15 cellular contexts compared by ENCODE assay signal in genomic region chr5:135211791-135212190, GRCh38.
A peak's percentile ranks its signal among the peaks of the same experiment; 100 is the strongest.
DNase-seq lines count a peak whose midpoint lies in the region; ATAC-seq and TF ChIP-seq lines count a peak whose summit lies in the region.
"Had no signal": no experiment of that assay in that cellular context is flagged by ENCODE, and none has a peak within 500 bp of the region (broad histone marks: within the 10 kb centered on the region; RNA-seq: fewer than 3 reads in every experiment).

No MANE protein-coding gene starts in this region.

- intact Hi-C loops in sigmoid colon (cut with DNase I): loop anchor here (5.0 kb wide), 1 partner anchor 121 kb away; no protein-coding TSS in a partner anchor

- no peak for TF ChIP-seq POLR2A in sigmoid colon (IDR thresholded peaks at IDR 0.05)

- H3K4me3 ChIP-seq in BLaER1 (no peak overlapping the region), fibroblast of the aortic adventitia (ENCODE audit: low read depth, low read length) (no peak overlapping the region), sigmoid colon (no peak overlapping the region)
- H3K4me3 ChIP-seq: GM23338, SJCRH30 had no signal

- 62 to 63% methylated on average over 2 of the region's 2 CpGs for WGBS in sigmoid colon, 2 donors

- ATAC-seq in GM18907 (IDR thresholded peaks at IDR 0.05; ENCODE audit: unreplicated experiment): no peak
- no peak for ATAC-seq in HG03469 (IDR thresholded peaks at IDR 0.05; ENCODE audit: unreplicated experiment)
- ATAC-seq: CD8-positive, alpha-beta T cell; GM23338 had no signal

- no peaks in the 10 kb centered on the region for H3K27me3 ChIP-seq in BLaER1
- H3K27me3 ChIP-seq in sigmoid colon: no peaks in the 10 kb centered on the region
- H3K27me3 ChIP-seq: SJCRH30 had no signal

- peak overlapping the region; percentile 59 for H3K4me2 ChIP-seq in BLaER1
- H3K4me2 ChIP-seq: GM23338 had no signal

- H3K36me3 ChIP-seq in BLaER1 (no peaks in the 10 kb centered on the region), sigmoid colon (no peaks in the 10 kb centered on the region)
- H3K36me3 ChIP-seq: SJCRH30 had no signal

- TF ChIP-seq CTCF in fibroblast of the aortic adventitia (IDR thresholded peaks at IDR 0.05; ENCODE audit: insufficient read depth, low read length) (no peak), sigmoid colon (IDR thresholded peaks at IDR 0.05) (no peak)

- no peaks in the 10 kb centered on the region for H3K9me3 ChIP-seq in BLaER1
- no peaks in the 10 kb centered on the region for H3K9me3 ChIP-seq in sigmoid colon
- H3K9me3 ChIP-seq: SJCRH30 had no signal

- no peaks in the 10 kb centered on the region for H4K20me1 ChIP-seq in BLaER1

- no peak for TF ChIP-seq EP300 in sigmoid colon (IDR thresholded peaks at IDR 0.05)

- no peak overlapping the region for H3K9ac ChIP-seq in BLaER1

- H3K4me1 ChIP-seq in BLaER1 (peaks cover 66% of the 10 kb centered on the region), sigmoid colon (peaks cover 0 to 49% (median 34%) of the 10 kb centered on the region in 4 donors)

- DNase-seq in D341Med (ENCODE audit: low spot score) (peak; percentile 22), fibroblast of the aortic adventitia (ENCODE audit: low read depth) (peak; percentile 59), sigmoid colon (no peak), DMS 273 treated with DMSO at 0.1 percent for 48 hours (lab: John Stamatoyannopoulos, UW) (no peak)
- DNase-seq: CD8-positive, alpha-beta T cell; GF-D8; NCI-H1092; NCI-H446 treated with DMSO at 0.1 percent for 48 hours; NCI-H774; RPMI8226; SJCRH30 had no signal

- H3K27ac ChIP-seq in BLaER1 (peak overlapping the region; percentile 71; the same call in 1 of the 2 replicates), sigmoid colon (peak overlapping the region in 3 of 4 donors; percentile 21 to 85 (median 52))
- H3K27ac ChIP-seq: SJCRH30 had no signal

Comparison
In these comparisons a context has a peak if more than half of its experiments do, and no peak if none do; other contexts are left out.
1. DNase-seq: peak in D341Med (single experiment) and fibroblast of the aortic adventitia (single experiment); none in sigmoid colon (single experiment) and DMS 273 treated with DMSO at 0.1 percent for 48 hours (single experiment).